Comparison of ENCODE assay signal across 8 cellular contexts in the genomic region with DNA sequence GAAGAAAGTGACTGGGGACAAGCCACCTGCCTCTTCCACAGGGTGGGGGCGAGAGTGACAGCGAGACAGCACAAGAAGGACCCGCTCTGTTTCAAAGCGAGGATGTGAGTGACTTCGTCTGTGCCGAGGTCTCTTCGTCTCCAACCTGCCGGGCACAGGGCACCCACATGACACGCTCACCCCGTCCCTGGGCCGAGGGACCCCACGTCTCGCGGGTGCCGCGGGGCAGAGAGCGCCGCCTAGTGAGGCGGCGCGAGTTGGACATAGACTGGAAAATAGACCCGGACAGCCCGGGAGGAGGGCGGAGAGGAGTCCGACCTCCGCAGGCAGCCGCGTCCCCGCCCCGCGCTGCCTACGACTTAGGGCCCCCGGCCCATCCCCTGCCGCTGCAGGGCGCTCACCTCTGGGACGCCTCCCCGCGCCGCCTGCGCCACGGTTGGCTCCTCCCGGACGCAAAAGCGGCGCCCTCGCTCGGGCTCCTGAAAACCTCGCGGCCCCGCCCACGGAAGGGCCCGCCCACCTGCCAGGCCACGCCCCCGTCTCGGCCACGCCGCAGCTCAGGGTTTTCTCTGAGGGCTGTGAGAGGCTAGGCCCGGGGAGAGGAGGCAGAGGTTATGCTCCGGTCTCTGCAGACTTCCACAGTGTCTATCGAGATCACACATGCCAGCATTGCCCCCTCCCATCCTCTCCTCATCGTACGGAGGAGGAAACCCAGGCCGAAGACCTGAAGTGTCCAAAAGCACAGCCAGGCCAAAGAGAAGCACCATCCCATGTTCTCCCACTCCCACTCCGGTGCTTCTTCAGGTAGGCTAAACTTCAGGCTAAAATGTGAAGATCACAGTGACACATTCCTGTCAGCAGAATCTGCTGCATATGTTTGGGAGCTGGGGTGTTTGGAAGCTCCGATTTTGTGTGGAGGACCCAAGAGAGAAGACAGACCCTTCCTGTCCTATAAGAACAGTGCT. TPM values are rescaled to one million over a fixed set of nuclear protein-coding genes. Genes with fewer than 3 reads are reported as not detected.
DNase-seq lines count a peak whose midpoint lies in the region; ATAC-seq and TF ChIP-seq lines count a peak whose summit lies in the region.

A gene with protein sequence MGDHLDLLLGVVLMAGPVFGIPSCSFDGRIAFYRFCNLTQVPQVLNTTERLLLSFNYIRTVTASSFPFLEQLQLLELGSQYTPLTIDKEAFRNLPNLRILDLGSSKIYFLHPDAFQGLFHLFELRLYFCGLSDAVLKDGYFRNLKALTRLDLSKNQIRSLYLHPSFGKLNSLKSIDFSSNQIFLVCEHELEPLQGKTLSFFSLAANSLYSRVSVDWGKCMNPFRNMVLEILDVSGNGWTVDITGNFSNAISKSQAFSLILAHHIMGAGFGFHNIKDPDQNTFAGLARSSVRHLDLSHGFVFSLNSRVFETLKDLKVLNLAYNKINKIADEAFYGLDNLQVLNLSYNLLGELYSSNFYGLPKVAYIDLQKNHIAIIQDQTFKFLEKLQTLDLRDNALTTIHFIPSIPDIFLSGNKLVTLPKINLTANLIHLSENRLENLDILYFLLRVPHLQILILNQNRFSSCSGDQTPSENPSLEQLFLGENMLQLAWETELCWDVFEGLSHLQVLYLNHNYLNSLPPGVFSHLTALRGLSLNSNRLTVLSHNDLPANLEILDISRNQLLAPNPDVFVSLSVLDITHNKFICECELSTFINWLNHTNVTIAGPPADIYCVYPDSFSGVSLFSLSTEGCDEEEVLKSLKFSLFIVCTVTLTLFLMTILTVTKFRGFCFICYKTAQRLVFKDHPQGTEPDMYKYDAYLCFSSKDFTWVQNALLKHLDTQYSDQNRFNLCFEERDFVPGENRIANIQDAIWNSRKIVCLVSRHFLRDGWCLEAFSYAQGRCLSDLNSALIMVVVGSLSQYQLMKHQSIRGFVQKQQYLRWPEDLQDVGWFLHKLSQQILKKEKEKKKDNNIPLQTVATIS (minus strand): TSS at position 454 of the 965 bp plus-strand sequence. CDS start 30,217 bp downstream, outside the sequence.

- peak within 1 kb of the TSS; percentile 13; the same call in 1 of the 2 replicates for H2AK5ac ChIP-seq in IMR-90 (ENCODE audit: low read depth, low read length)

- H3K27ac Mint-ChIP-seq in natural killer cell: peak within 1 kb of the TSS in 1 of 2 donors; percentile 80

- H3K4ac ChIP-seq in IMR-90 (ENCODE audit: low read depth, low read length): no peak within 1 kb of the TSS

- H3K36me3 ChIP-seq in IMR-90 (ENCODE audit: control insufficient read depth, insufficient read depth, low read length) (no peaks in the 10 kb centered on the region), Panc1 (ENCODE audit: control insufficient read depth, insufficient read depth, low read length) (no peaks in the 10 kb centered on the region), fibroblast of lung (ENCODE audit: control insufficient read depth, insufficient read depth, low read length) (no peaks in the 10 kb centered on the region)

- DNase-seq in DMS 273 (lab: John Stamatoyannopoulos, UW; ENCODE audit: unreplicated experiment): peak; percentile 95
- peak; percentile 19 for DNase-seq in IMR-90
- DNase-seq in Panc1 (ENCODE audit: low read depth, low spot score): no peak
- DNase-seq in activated T-cell treated with anti-CD3 and anti-CD28 coated beads, Interleukin-2, amount 50 U/mL, for 48 hours: peak; percentile 94 to 95
- DNase-seq in fibroblast of lung (ENCODE audit: low read depth in 2 of 2): peak; percentile 14 to 71
- peak; percentile 86 for DNase-seq in natural killer cell
- peak; percentile 78 to 88 (median 86) for DNase-seq in stimulated activated naive CD4-positive, alpha-beta T cell (lab: John Stamatoyannopoulos, UW)

- no peak within 1 kb of the TSS for H2BK120ac ChIP-seq in IMR-90 (ENCODE audit: low read depth, low read length)

- H3K9ac ChIP-seq in IMR-90 (ENCODE audit: low read depth, low read length): no peak within 1 kb of the TSS
- H3K9ac ChIP-seq in fibroblast of lung (ENCODE audit: insufficient read depth, low read length): peak within 1 kb of the TSS; percentile 30

- no peaks in the 10 kb centered on the region for H3K79me1 ChIP-seq in IMR-90 (ENCODE audit: low read depth in 1 of 2, low read length in 2 of 2)

- no peak within 1 kb of the TSS for H4K5ac ChIP-seq in IMR-90 (ENCODE audit: low read depth, low read length)

- H3K18ac ChIP-seq in IMR-90 (ENCODE audit: low read depth, low read length): no peak within 1 kb of the TSS

- 0 out of 2 replicates have a peak, but pooled peaks cover 3% of the 10 kb centered on the region for H3K9me1 ChIP-seq in IMR-90 (ENCODE audit: insufficient read depth, low read length)

- no peak within 1 kb of the TSS for H2BK5ac ChIP-seq in IMR-90 (ENCODE audit: low read depth, low read length, poor library complexity, severe bottlenecking)

- H4K20me1 ChIP-seq in IMR-90 (ENCODE audit: insufficient read depth, low read length) (no peaks in the 10 kb centered on the region), fibroblast of lung (ENCODE audit: control insufficient read depth, extremely low read depth, insufficient read depth, low read length) (no peaks in the 10 kb centered on the region)

- H3K4me3 ChIP-seq in IMR-90 (ENCODE audit: insufficient read depth, low read depth, low read length) (peak within 1 kb of the TSS; percentile 59), Panc1 (ENCODE audit: low read depth in 2 of 2, low read length in 2 of 2) (peak within 1 kb of the TSS; percentile 51 to 62), fibroblast of lung (replicated peaks in 1 of 4; ENCODE audit: control extremely low read depth in 1 of 4, insufficient read depth in 1 of 4, low read depth in 3 of 4, low read length in 4 of 4) (peak within 1 kb of the TSS; percentile 43 to 64 (median 56))

- H2AK9ac ChIP-seq in IMR-90 (replicated peaks; ENCODE audit: low read depth, low read length, poor library complexity): peak within 1 kb of the TSS; percentile 45

- H4K91ac ChIP-seq in IMR-90 (ENCODE audit: insufficient read depth, low read depth, low read length): no peak within 1 kb of the TSS; the same call in 1 of the 2 replicates

- no peak for TF ChIP-seq POLR2A in IMR-90 (IDR thresholded peaks at IDR 0.05; ENCODE audit: low read depth, low read length)

- peak within 1 kb of the TSS; percentile 42; the same call in 1 of the 2 replicates for H3K23ac ChIP-seq in IMR-90 (ENCODE audit: low read depth, low read length)

- H3K27me3 Mint-ChIP-seq in natural killer cell (ENCODE audit: low read depth in 2 of 2): peaks cover 19 to 24% of the 10 kb centered on the region in 2 donors

- H2AFZ ChIP-seq in IMR-90 (replicated peaks; ENCODE audit: low read length, poor library complexity) (peak within 1 kb of the TSS; percentile 94), fibroblast of lung (ENCODE audit: low read length) (peak within 1 kb of the TSS; percentile 74)

- peaks cover 6% of the 10 kb centered on the region for H3K36me3 Mint-ChIP-seq in natural killer cell

- peak within 1 kb of the TSS; percentile 78; the same call in 1 of the 2 replicates for H3K14ac ChIP-seq in IMR-90 (replicated peaks; ENCODE audit: low read depth, low read length)

- H3K9me3 ChIP-seq in IMR-90 (ENCODE audit: control insufficient read depth, insufficient read depth, low read length) (peaks cover 4% of the 10 kb centered on the region), Panc1 (ENCODE audit: control insufficient read depth, insufficient read depth, low read depth, low read length) (peaks cover 9% of the 10 kb centered on the region; the same call in 1 of the 2 replicates), fibroblast of lung (ENCODE audit: control insufficient read depth, insufficient read depth, low read depth, low read length) (no peaks in the 10 kb centered on the region)

- H3K79me2 ChIP-seq in fibroblast of lung (ENCODE audit: control insufficient read depth, insufficient read depth, low read length): no peaks in the 10 kb centered on the region

- H3K4me1 ChIP-seq in IMR-90 (ENCODE audit: control insufficient read depth, insufficient read depth, low read length): peaks cover 2% of the 10 kb centered on the region; the same call in 1 of the 2 replicates
- peaks cover 5% of the 10 kb centered on the region; the same call in 1 of the 2 replicates for H3K4me1 ChIP-seq in Panc1 (ENCODE audit: control insufficient read depth, insufficient read depth, low read length)
- H3K4me1 ChIP-seq in fibroblast of lung (ENCODE audit: control insufficient read depth, extremely low read depth, insufficient read depth, low read length): no peaks in the 10 kb centered on the region

- H2BK15ac ChIP-seq in IMR-90 (ENCODE audit: low read depth, low read length): no peak within 1 kb of the TSS

- peaks cover 8% of the 10 kb centered on the region; the same call in 1 of the 2 replicates for H3K27me3 ChIP-seq in IMR-90 (ENCODE audit: control insufficient read depth, insufficient read depth, low read length)
- peaks cover 4% of the 10 kb centered on the region for H3K27me3 ChIP-seq in Panc1 (ENCODE audit: control insufficient read depth, insufficient read depth, low read length)
- H3K27me3 ChIP-seq in fibroblast of lung (ENCODE audit: control insufficient read depth, insufficient read depth, low read length): peaks cover 3% of the 10 kb centered on the region

- TF ChIP-seq CTCF in IMR-90 (conservative IDR thresholded peaks at IDR 0.05; ENCODE audit: low read depth, low read length) (peak; percentile 55), Panc1 (IDR thresholded peaks at IDR 0.05) (peak; percentile 93), fibroblast of lung (conservative IDR thresholded peaks at IDR 0.05 in 1 of 2, IDR thresholded peaks at IDR 0.05 in 1 of 2; ENCODE audit: low read depth in 1 of 2, low read length in 2 of 2) (peak; percentile 52 to 70), natural killer cell (IDR thresholded peaks at IDR 0.05) (peak; percentile 64)

- H3K9me3 Mint-ChIP-seq in natural killer cell: no peaks in the 10 kb centered on the region

- no peak within 1 kb of the TSS for H3K27ac ChIP-seq in IMR-90 (ENCODE audit: insufficient read depth, low read length)
- 0 out of 2 replicates have a peak within 1 kb of the TSS, but pooled peaks have one; percentile 39 for H3K27ac ChIP-seq in Panc1 (ENCODE audit: low read length)
- H3K27ac ChIP-seq in fibroblast of lung (ENCODE audit: insufficient read depth, low read length): no peak within 1 kb of the TSS

- 8% methylated on average over 13 of the region's 65 CpGs; no CpG with 5 or more reads in 1 of the 2 experiments for whole genome bisulfite sequencing in IMR-90 (ENCODE audit: extremely low coverage in 2 of 2, insufficient read length in 1 of 2), 2 experiments

- BruUV-seq in IMR-90 (replicated peaks; lab: Mats Ljungman, UMichigan) (no TSS peak), Panc1 (replicated peaks; lab: Mats Ljungman, UMichigan) (no TSS peak)

- H3K4me3 Mint-ChIP-seq in natural killer cell: peak within 1 kb of the TSS; percentile 69

- CTCF ChIA-PET in IMR-90 (lab: Yijun Ruan, JAX) (interaction anchor here (2.0 kb wide), 1 partner anchor 10 kb away, joined by 8 read pairs; no protein-coding TSS in a partner anchor), Panc1 (lab: Charles Lee) (interaction anchor here (0.6 to 1.0 kb wide), 3 partner anchors 136 to 540 kb away, joined by 8 to 9 read pairs (median 9); no protein-coding TSS in a partner anchor)

- POLR2A ChIA-PET in IMR-90 (lab: Charles Lee; ENCODE audit: unreplicated experiment) (interaction anchor here (0.6 kb wide), 1 partner anchor 717 kb away, joined by 7 read pairs; no protein-coding TSS in a partner anchor), Panc1 (lab: Charles Lee) (no interaction called here)

- dilution Hi-C loops in IMR-90 (cut with HindIII; ENCODE audit: low sequenced_read_pairs, unreplicated experiment): no loop called here

- H4K8ac ChIP-seq in IMR-90 (ENCODE audit: low read depth in 2 of 2, low read length in 2 of 2): peak within 1 kb of the TSS; percentile 71 to 80; a peak in 1 of 4 replicates

- H2BK20ac ChIP-seq in IMR-90 (ENCODE audit: low read depth, low read length): 0 out of 2 replicates have a peak within 1 kb of the TSS, but pooled peaks have one; percentile 50

- H3K4me1 Mint-ChIP-seq in natural killer cell: peaks cover 10 to 17% of the 10 kb centered on the region in 2 donors

- H3K4me2 ChIP-seq in IMR-90 (ENCODE audit: low read depth, low read length) (peak within 1 kb of the TSS; percentile 85), fibroblast of lung (ENCODE audit: extremely low read depth, insufficient read depth, low read length) (peak within 1 kb of the TSS; percentile 82)

- in situ Hi-C loops in IMR-90 (cut with MboI; ENCODE audit: low sequenced_read_pairs): no loop called here
- in situ Hi-C loops in Panc1 (cut with HindIII; ENCODE audit: low pct_unique_long_range_greater_than_20kb, low sequenced_read_pairs): no loop called here

- no peak within 1 kb of the TSS for H3K56ac ChIP-seq in IMR-90 (ENCODE audit: extremely low read depth, insufficient read depth, low read length)

- ATAC-seq in GM21526 (IDR thresholded peaks at IDR 0.05; ENCODE audit: low FRiP score, unreplicated experiment) (peak; percentile 93), IMR-90 (ENCODE audit: low read depth) (peak; percentile 94), Panc1 (peak; percentile 93), natural killer cell (peak; percentile 90 to 92 (median 91))

- intact Hi-C loops in IMR-90 (cut with micrococcal nuclease) (no loop called here), Panc1 (cut with micrococcal nuclease; ENCODE audit: unreplicated experiment) (loop anchor here (10.0 kb wide), 1 partner anchor 242 kb away; no protein-coding TSS in a partner anchor), natural killer cell (cut with micrococcal nuclease) (no loop called here)

- TF ChIP-seq RAD21 in IMR-90 (IDR thresholded peaks at IDR 0.05; ENCODE audit: low read length): peak; percentile 25

RNA-seq across cellular contexts. Expression of the gene that starts here (rescaled TPM):
- under 0.01 and 0.18 TPM in 2 replicates for total RNA-seq in IMR-90 (2012; rRNA removed)
- 0.09 and 0.13 TPM in 2 replicates for polyA plus RNA-seq in IMR-90 (2012; rRNA removed)
- 0.03 and 0.18 TPM in 2 replicates for polyA plus RNA-seq in IMR-90 (2012; cell fraction: cytosol; rRNA removed)
- 0.04 and 0.16 TPM in 2 replicates for polyA plus RNA-seq in IMR-90 (2012; cell fraction: nucleus; rRNA removed; ENCODE audit: low replicate concordance)
- total RNA-seq in Panc1 (2021; ENCODE audit: unreplicated experiment): 0.21 TPM
- 0.67 TPM for polyA plus RNA-seq in Panc1 (2012; ENCODE audit: insufficient read length)
- 0.17 and 0.77 TPM in 2 replicates for total RNA-seq in fibroblast of lung
- polyA plus RNA-seq in fibroblast of lung: 0.19 and 0.36 TPM in 2 replicates
- 0.09 and 0.15 TPM in 2 replicates for polyA plus RNA-seq in fibroblast of lung (2012)
- not detected in 2 replicates for polyA minus RNA-seq in fibroblast of lung (ENCODE audit: low replicate concordance)
- under 1 TPM; 0.24 to 0.41 (median 0.33) TPM for total RNA-seq in natural killer cell

Comparison
In these comparisons a context has a peak if more than half of its experiments do, and no peak if none do; other contexts are left out.
1. Peak in DNase-seq, ATAC-seq, H3K4me3 ChIP-seq and H3K4me2 ChIP-seq in IMR-90; RNA of the gene not detected or under 1 TPM.
2. Peak in ATAC-seq, H3K4me3 ChIP-seq and H3K27ac ChIP-seq in Panc1; RNA of the gene not detected or under 1 TPM.
3. Peak in DNase-seq, H3K4me3 ChIP-seq, H3K9ac ChIP-seq and H3K4me2 ChIP-seq in fibroblast of lung; RNA of the gene not detected or under 1 TPM.
4. Peak in DNase-seq and ATAC-seq in natural killer cell; RNA of the gene not detected or under 1 TPM.